Comparison of ENCODE assay signal across 1 cellular context in genomic region chr1:44674113-44675000, GRCh38.
TF ChIP-seq lines count a peak whose summit lies in the region.

Gene ARMH1 (plus strand): TSS chr1:44674714. CDS start chr1:44689698, 14,984 bp downstream.
Gene TMEM53 (minus strand): TSS chr1:44674481. CDS start chr1:44674391, 90 bp downstream.

TF ChIP-seq in HepG2, 621 proteins besides CTCF, POLR2A, EP300 and RAD21 (continued from another document and continues in another):
- peak; percentile 58; the same call in 1 of the 2 replicates for TF ChIP-seq LBX2 (CRISPR knock-in tag; IDR thresholded peaks at IDR 0.05; ENCODE audit: borderline replicate concordance)
- TF ChIP-seq, protein P1, sequence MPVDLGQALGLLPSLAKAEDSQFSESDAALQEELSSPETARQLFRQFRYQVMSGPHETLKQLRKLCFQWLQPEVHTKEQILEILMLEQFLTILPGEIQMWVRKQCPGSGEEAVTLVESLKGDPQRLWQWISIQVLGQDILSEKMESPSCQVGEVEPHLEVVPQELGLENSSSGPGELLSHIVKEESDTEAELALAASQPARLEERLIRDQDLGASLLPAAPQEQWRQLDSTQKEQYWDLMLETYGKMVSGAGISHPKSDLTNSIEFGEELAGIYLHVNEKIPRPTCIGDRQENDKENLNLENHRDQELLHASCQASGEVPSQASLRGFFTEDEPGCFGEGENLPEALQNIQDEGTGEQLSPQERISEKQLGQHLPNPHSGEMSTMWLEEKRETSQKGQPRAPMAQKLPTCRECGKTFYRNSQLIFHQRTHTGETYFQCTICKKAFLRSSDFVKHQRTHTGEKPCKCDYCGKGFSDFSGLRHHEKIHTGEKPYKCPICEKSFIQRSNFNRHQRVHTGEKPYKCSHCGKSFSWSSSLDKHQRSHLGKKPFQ (CRISPR knock-in tag; IDR thresholded peaks at IDR 0.05; ENCODE audit: insufficient replicate concordance): no peak
- TF ChIP-seq, protein P2, sequence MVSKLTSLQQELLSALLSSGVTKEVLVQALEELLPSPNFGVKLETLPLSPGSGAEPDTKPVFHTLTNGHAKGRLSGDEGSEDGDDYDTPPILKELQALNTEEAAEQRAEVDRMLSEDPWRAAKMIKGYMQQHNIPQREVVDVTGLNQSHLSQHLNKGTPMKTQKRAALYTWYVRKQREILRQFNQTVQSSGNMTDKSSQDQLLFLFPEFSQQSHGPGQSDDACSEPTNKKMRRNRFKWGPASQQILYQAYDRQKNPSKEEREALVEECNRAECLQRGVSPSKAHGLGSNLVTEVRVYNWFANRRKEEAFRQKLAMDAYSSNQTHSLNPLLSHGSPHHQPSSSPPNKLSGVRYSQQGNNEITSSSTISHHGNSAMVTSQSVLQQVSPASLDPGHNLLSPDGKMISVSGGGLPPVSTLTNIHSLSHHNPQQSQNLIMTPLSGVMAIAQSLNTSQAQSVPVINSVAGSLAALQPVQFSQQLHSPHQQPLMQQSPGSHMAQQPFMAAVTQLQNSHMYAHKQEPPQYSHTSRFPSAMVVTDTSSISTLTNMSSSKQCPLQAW (CRISPR knock-in tag; IDR thresholded peaks at IDR 0.05): no peak; the same call in 1 of the 2 replicates
- TF ChIP-seq ZNF615 (CRISPR knock-in tag; IDR thresholded peaks at IDR 0.05; ENCODE audit: borderline replicate concordance): no peak
- TF ChIP-seq, protein P3, sequence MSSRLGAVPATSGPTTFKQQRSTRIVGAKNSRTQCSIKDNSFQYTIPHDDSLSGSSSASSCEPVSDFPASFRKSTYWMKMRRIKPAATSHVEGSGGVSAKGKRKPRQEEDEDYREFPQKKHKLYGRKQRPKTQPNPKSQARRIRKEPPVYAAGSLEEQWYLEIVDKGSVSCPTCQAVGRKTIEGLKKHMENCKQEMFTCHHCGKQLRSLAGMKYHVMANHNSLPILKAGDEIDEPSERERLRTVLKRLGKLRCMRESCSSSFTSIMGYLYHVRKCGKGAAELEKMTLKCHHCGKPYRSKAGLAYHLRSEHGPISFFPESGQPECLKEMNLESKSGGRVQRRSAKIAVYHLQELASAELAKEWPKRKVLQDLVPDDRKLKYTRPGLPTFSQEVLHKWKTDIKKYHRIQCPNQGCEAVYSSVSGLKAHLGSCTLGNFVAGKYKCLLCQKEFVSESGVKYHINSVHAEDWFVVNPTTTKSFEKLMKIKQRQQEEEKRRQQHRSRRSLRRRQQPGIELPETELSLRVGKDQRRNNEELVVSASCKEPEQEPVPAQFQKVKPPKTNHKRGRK (CRISPR knock-in tag; IDR thresholded peaks at IDR 0.05): no peak
- TF ChIP-seq ZNF776 (CRISPR knock-in tag; IDR thresholded peaks at IDR 0.05): no peak
- no peak for TF ChIP-seq SCMH1 (CRISPR knock-in tag; IDR thresholded peaks at IDR 0.05; ENCODE audit: borderline replicate concordance)
- no peak for TF ChIP-seq ZNF878 (CRISPR knock-in tag; IDR thresholded peaks at IDR 0.05)
- no peak for TF ChIP-seq LRRFIP1 (CRISPR knock-in tag; conservative IDR thresholded peaks at IDR 0.05)
- peak; percentile 45 for TF ChIP-seq AGO1 (IDR thresholded peaks at IDR 0.05; ENCODE audit: low read depth, low read length, poor library complexity, severe bottlenecking)
- no peak for TF ChIP-seq ZNF879 (CRISPR knock-in tag; IDR thresholded peaks at IDR 0.05)
- peak; percentile 49; the same call in 1 of the 2 replicates for TF ChIP-seq HOXA3 (CRISPR knock-in tag; IDR thresholded peaks at IDR 0.05)
- no peak for TF ChIP-seq ZNF317 (CRISPR knock-in tag; IDR thresholded peaks at IDR 0.05)
- peak; percentile 39; the same call in 1 of the 2 replicates for TF ChIP-seq ZFY (CRISPR knock-in tag; IDR thresholded peaks at IDR 0.05)
- TF ChIP-seq EEA1 (CRISPR knock-in tag; IDR thresholded peaks at IDR 0.05; ENCODE audit: borderline replicate concordance): no peak
- TF ChIP-seq PRMT3 (CRISPR knock-in tag; IDR thresholded peaks at IDR 0.05; ENCODE audit: borderline replicate concordance, low read depth): no peak
- peak; percentile 37; the same call in 1 of the 2 replicates for TF ChIP-seq CHD4 (IDR thresholded peaks at IDR 0.05; ENCODE audit: borderline replicate concordance, low read length)
- no peak for TF ChIP-seq PLRG1 (conservative IDR thresholded peaks at IDR 0.05)
- no peak for TF ChIP-seq ZBTB38 (CRISPR knock-in tag; IDR thresholded peaks at IDR 0.05)
- TF ChIP-seq CCAR2 (optimal IDR thresholded peaks at IDR 0.05; ENCODE audit: low read depth, low read length): no peak
- TF ChIP-seq HDAC2 (CRISPR knock-in tag; IDR thresholded peaks at IDR 0.05): peak; percentile 38
- no peak for TF ChIP-seq ZNF343 (CRISPR knock-in tag; IDR thresholded peaks at IDR 0.05)
- peak; percentile 34; the same call in 1 of the 2 replicates for TF ChIP-seq TFE3 (CRISPR knock-in tag; IDR thresholded peaks at IDR 0.05)
- TF ChIP-seq ZNF652 (CRISPR knock-in tag; IDR thresholded peaks at IDR 0.05; ENCODE audit: borderline replicate concordance, low read depth): no peak
- TF ChIP-seq SOX13 (IDR thresholded peaks at IDR 0.05): no peak
- TF ChIP-seq SOX13 (CRISPR knock-in tag; conservative IDR thresholded peaks at IDR 0.05 in 1 of 2, IDR thresholded peaks at IDR 0.05 in 1 of 2): no peak
- TF ChIP-seq ZNF441 (CRISPR knock-in tag; IDR thresholded peaks at IDR 0.05; ENCODE audit: borderline replicate concordance): no peak
- TF ChIP-seq ZNF143 (CRISPR knock-in tag; IDR thresholded peaks at IDR 0.05): no peak
- no peak for TF ChIP-seq PLSCR1 (CRISPR knock-in tag; IDR thresholded peaks at IDR 0.05; ENCODE audit: borderline replicate concordance)
- TF ChIP-seq UBTF (CRISPR knock-in tag; IDR thresholded peaks at IDR 0.05): peak; percentile 29; the same call in 1 of the 2 replicates
- no peak for TF ChIP-seq SUZ12 (IDR thresholded peaks at IDR 0.05; ENCODE audit: low read depth, low read length)
- TF ChIP-seq JUNB (CRISPR knock-in tag; IDR thresholded peaks at IDR 0.05; ENCODE audit: borderline replicate concordance): no peak
- TF ChIP-seq ZNF749 (CRISPR knock-in tag; IDR thresholded peaks at IDR 0.05; ENCODE audit: borderline replicate concordance): peak; percentile 73; the same call in 1 of the 2 replicates
- TF ChIP-seq BRD4 (CRISPR knock-in tag; IDR thresholded peaks at IDR 0.05): no peak
- no peak for TF ChIP-seq ZNF550 (CRISPR knock-in tag; IDR thresholded peaks at IDR 0.05; ENCODE audit: borderline replicate concordance)
- no peak for TF ChIP-seq ZNF382 (CRISPR knock-in tag; IDR thresholded peaks at IDR 0.05; ENCODE audit: borderline replicate concordance)
- no peak for TF ChIP-seq KLF15 (CRISPR knock-in tag; IDR thresholded peaks at IDR 0.05; ENCODE audit: borderline replicate concordance)
- no peak for TF ChIP-seq CBX5 (CRISPR knock-in tag; IDR thresholded peaks at IDR 0.05; ENCODE audit: borderline replicate concordance)
- no peak for TF ChIP-seq SIX1 (CRISPR knock-in tag; IDR thresholded peaks at IDR 0.05; ENCODE audit: borderline replicate concordance)
- TF ChIP-seq SMYD3 (CRISPR knock-in tag; IDR thresholded peaks at IDR 0.05): no peak
- no peak for TF ChIP-seq ZNF703 (CRISPR knock-in tag; IDR thresholded peaks at IDR 0.05; ENCODE audit: borderline replicate concordance)
- TF ChIP-seq ZGPAT (CRISPR knock-in tag; IDR thresholded peaks at IDR 0.05): peak; percentile 69; the same call in 1 of the 2 replicates
- TF ChIP-seq TOPORS (CRISPR knock-in tag; IDR thresholded peaks at IDR 0.05): no peak
- TF ChIP-seq, protein P4, sequence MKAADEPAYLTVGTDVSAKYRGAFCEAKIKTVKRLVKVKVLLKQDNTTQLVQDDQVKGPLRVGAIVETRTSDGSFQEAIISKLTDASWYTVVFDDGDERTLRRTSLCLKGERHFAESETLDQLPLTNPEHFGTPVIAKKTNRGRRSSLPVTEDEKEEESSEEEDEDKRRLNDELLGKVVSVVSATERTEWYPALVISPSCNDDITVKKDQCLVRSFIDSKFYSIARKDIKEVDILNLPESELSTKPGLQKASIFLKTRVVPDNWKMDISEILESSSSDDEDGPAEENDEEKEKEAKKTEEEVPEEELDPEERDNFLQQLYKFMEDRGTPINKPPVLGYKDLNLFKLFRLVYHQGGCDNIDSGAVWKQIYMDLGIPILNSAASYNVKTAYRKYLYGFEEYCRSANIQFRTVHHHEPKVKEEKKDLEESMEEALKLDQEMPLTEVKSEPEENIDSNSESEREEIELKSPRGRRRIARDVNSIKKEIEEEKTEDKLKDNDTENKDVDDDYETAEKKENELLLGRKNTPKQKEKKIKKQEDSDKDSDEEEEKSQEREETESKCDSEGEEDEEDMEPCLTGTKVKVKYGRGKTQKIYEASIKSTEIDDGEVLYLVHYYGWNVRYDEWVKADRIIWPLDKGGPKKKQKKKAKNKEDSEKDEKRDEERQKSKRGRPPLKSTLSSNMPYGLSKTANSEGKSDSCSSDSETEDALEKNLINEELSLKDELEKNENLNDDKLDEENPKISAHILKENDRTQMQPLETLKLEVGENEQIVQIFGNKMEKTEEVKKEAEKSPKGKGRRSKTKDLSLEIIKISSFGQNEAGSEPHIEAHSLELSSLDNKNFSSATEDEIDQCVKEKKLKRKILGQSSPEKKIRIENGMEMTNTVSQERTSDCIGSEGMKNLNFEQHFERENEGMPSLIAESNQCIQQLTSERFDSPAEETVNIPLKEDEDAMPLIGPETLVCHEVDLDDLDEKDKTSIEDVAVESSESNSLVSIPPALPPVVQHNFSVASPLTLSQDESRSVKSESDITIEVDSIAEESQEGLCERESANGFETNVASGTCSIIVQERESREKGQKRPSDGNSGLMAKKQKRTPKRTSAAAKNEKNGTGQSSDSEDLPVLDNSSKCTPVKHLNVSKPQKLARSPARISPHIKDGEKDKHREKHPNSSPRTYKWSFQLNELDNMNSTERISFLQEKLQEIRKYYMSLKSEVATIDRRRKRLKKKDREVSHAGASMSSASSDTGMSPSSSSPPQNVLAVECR (CRISPR knock-in tag; IDR thresholded peaks at IDR 0.05; ENCODE audit: borderline replicate concordance): peak; percentile 91
- TF ChIP-seq ZSCAN21 (CRISPR knock-in tag; IDR thresholded peaks at IDR 0.05; ENCODE audit: borderline replicate concordance): peak; percentile 74; the same call in 1 of the 2 replicates
